ENCODE assay signal across 8 cellular contexts in the genomic region with DNA sequence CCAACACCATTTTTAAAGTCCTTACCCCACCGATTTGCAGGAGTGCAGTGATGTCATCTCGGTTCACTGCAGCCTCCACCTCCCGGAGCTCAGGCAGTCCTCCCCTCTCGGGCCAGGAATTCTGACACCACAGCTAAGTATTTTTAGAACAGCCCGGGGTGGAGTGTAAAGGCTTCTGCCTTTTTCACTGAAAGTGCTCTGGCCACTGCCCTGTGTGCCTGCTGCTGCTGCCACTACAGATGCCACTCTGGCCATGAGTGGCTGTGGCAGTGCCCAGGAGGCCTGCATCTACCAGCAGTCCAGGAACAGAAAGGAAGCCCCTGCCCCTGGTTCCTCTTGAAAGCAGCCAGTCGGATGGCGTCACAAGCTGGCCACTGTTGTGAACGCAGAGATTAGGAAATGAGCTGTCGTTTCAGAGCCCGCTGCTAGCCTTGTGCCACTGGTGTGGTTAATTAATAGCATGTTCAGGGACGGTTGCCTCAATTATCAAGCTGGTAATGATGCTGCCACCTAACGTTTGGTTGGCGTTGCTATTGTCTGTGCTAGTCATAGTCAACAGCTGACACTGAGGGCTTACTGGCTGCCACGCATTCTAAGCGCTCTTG. TPM values are rescaled to one million over a fixed set of nuclear protein-coding genes. Genes with fewer than 3 reads are reported as not detected.
DNase-seq lines count a peak whose midpoint lies in the region; ATAC-seq and TF ChIP-seq lines count a peak whose summit lies in the region.

No MANE protein-coding gene starts in this region.

- peak; percentile 33 for TF ChIP-seq CTCF in upper lobe of right lung (IDR thresholded peaks at IDR 0.05)

- DNase-seq in D341Med (ENCODE audit: low spot score): peak; percentile 71
- no peak for DNase-seq in NT2/D1 (ENCODE audit: low read depth, low spot score)
- peak; percentile 58 for DNase-seq in dermis blood vessel endothelial cell
- peak; percentile 86 for DNase-seq in medulla oblongata (ENCODE audit: extremely low spot score)
- DNase-seq in upper lobe of right lung: peak; percentile 78
- DNase-seq in activated T-cell treated with anti-CD3 and anti-CD28 coated beads, Interleukin-2, amount 50 U/mL, for 4 hours: no peak
- no peak for DNase-seq in stimulated activated CD4-positive, alpha-beta T cell treated with anti-CD3 and anti-CD28 coated beads, Interleukin-2, amount 100 ng/mL, for 48 hours

- H3K27me3 ChIP-seq in NT2/D1 (ENCODE audit: insufficient read depth, insufficient read length): no peaks in the 10 kb centered on the region
- H3K27me3 ChIP-seq in upper lobe of right lung: no peaks in the 10 kb centered on the region

- no peaks in the 10 kb centered on the region for H3K27me3 Mint-ChIP-seq in activated T-cell treated with anti-CD3 and anti-CD28 coated beads, Interleukin-2, amount 50 U/mL, for 4 hours (ENCODE audit: low read depth)

- intact Hi-C loops in upper lobe of right lung (cut with DNase I): no loop called here

- ATAC-seq in GM21723 (IDR thresholded peaks at IDR 0.05; ENCODE audit: unreplicated experiment): peak; percentile 63
- ATAC-seq in upper lobe of right lung: peak; percentile 72
- ATAC-seq in activated T-cell treated with anti-CD3 and anti-CD28 coated beads, Interleukin-2, amount 50 U/mL, for 4 hours: no peak

- H3K4me1 Mint-ChIP-seq in activated T-cell treated with anti-CD3 and anti-CD28 coated beads, Interleukin-2, amount 50 U/mL, for 4 hours (ENCODE audit: low read depth): peaks cover 5% of the 10 kb centered on the region

- peaks cover 13% of the 10 kb centered on the region for H3K4me1 ChIP-seq in NT2/D1 (ENCODE audit: insufficient read depth, insufficient read length)
- peaks cover 11% of the 10 kb centered on the region for H3K4me1 ChIP-seq in upper lobe of right lung

- H3K9me3 Mint-ChIP-seq in activated T-cell treated with anti-CD3 and anti-CD28 coated beads, Interleukin-2, amount 50 U/mL, for 4 hours: no peaks in the 10 kb centered on the region

- H3K4me3 Mint-ChIP-seq in activated T-cell treated with anti-CD3 and anti-CD28 coated beads, Interleukin-2, amount 50 U/mL, for 4 hours: no peak overlapping the region

- no peak overlapping the region for H3K4me3 ChIP-seq in NT2/D1 (ENCODE audit: insufficient read length, low read depth)
- no peak overlapping the region for H3K4me3 ChIP-seq in upper lobe of right lung

- H3K9me3 ChIP-seq in NT2/D1 (ENCODE audit: insufficient read depth, low read length) (peaks cover 14% of the 10 kb centered on the region), upper lobe of right lung (no peaks in the 10 kb centered on the region)

- peak overlapping the region; percentile 34 for H3K27ac ChIP-seq in upper lobe of right lung

- peak overlapping the region; percentile 46 for H3K9ac ChIP-seq in NT2/D1 (ENCODE audit: insufficient read length, low read depth)

- H3K36me3 ChIP-seq in NT2/D1 (ENCODE audit: insufficient read depth, insufficient read length, low read length) (peaks cover 27% of the 10 kb centered on the region), upper lobe of right lung (peaks cover 35% of the 10 kb centered on the region)

- peaks cover 19% of the 10 kb centered on the region for H3K36me3 Mint-ChIP-seq in activated T-cell treated with anti-CD3 and anti-CD28 coated beads, Interleukin-2, amount 50 U/mL, for 4 hours (ENCODE audit: insufficient read depth)

RNA-seq across cellular contexts. Expression of gene TBC1D14, which starts 23.6 kb away (rescaled TPM):
- total RNA-seq in dermis blood vessel endothelial cell (28.2 and 30.0 TPM in 2 replicates), upper lobe of right lung (51.8 TPM)
- total RNA-seq in activated T-cell treated with anti-CD3 and anti-CD28 coated beads, Interleukin-2, amount 50 U/mL, for 4 hours: 10 to 100 TPM; 39.8 to 45.7 (median 41.7) TPM

Comparison
In these comparisons a context has a peak if more than half of its experiments do, and no peak if none do; other contexts are left out.
1. DNase-seq: peak in D341Med (single experiment), dermis blood vessel endothelial cell (single experiment), medulla oblongata (single experiment) and upper lobe of right lung (single experiment); none in NT2/D1 (single experiment), activated T-cell treated with anti-CD3 and anti-CD28 coated beads, Interleukin-2, amount 50 U/mL, for 4 hours (single experiment) and stimulated activated CD4-positive, alpha-beta T cell treated with anti-CD3 and anti-CD28 coated beads, Interleukin-2, amount 100 ng/mL, for 48 hours (0 of 2).
2. ATAC-seq: peak in GM21723 (single experiment) and upper lobe of right lung (single experiment); none in activated T-cell treated with anti-CD3 and anti-CD28 coated beads, Interleukin-2, amount 50 U/mL, for 4 hours (0 of 2).